13 cellular contexts compared by ENCODE assay signal in the genomic region with DNA sequence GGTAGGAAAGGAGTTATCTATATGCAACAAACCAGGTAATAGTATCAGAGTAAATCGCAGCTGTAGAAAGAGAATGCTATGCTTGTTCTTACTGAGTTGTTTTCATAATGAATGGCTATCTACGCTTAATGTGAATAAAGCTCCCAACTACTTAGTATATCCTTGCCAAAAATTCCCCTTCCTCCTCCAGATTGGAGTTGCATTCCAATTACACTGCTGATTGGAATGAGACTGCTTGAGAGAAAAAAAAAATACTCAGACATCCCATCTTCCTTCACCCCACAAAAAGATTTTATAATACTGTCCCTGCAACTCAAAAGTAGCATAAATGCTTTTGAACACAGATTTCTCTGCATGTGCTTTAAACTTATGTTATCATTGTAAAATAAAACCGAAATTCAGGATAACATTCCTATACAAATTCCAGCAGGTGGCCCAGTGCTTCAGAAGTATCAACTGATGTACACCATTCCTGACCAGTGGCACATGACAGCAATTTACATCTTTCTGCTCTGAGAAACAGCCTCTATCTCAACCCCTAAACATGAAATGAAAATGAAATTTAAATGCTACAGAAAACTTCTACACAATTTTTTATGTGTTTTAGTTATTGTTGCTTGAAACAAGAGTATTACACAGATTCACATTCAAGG. TPM values are rescaled to one million over a fixed set of nuclear protein-coding genes. Genes with fewer than 3 reads are reported as not detected.
DNase-seq lines count a peak whose midpoint lies in the region; FAIRE-seq and TF ChIP-seq lines count a peak whose summit lies in the region.
"Had no signal": no experiment of that assay in that cellular context is flagged by ENCODE, and none has a peak within 500 bp of the region (broad histone marks: within the 10 kb centered on the region; RNA-seq: fewer than 3 reads in every experiment).

No MANE protein-coding gene starts in this region.

- H3K4me3 ChIP-seq in astrocyte (ENCODE audit: insufficient read depth, low read depth, low read length), result no peak overlapping the region
- H3K4me3 ChIP-seq in smooth muscle cell, result no peak overlapping the region
- H3K4me3 ChIP-seq in lower leg skin (ENCODE audit: low read depth, poor library complexity, severe bottlenecking), result no peak overlapping the region
- H3K4me3 ChIP-seq: colonic mucosa had no signal

- peak overlapping the region; percentile 95 for H3K27ac Mint-ChIP-seq in astrocyte (ENCODE audit: unreplicated experiment)
- H3K27ac Mint-ChIP-seq: activated CD4-positive, alpha-beta T cell treated with anti-CD3 and anti-CD28 coated beads, Interleukin-2, amount 10 ng/mL, durations not matched to agents 7 days and 5 days had no signal

- TF ChIP-seq CTCF in astrocyte (IDR thresholded peaks at IDR 0.05; ENCODE audit: insufficient read depth, low read depth, low read length), result peak; percentile 7
- TF ChIP-seq CTCF in smooth muscle cell (IDR thresholded peaks at IDR 0.05; ENCODE audit: borderline replicate concordance, insufficient read depth, poor library complexity, severe bottlenecking), result no peak
- no peak for TF ChIP-seq CTCF in lower leg skin (IDR thresholded peaks at IDR 0.05)

- H3K9me3 ChIP-seq in astrocyte (ENCODE audit: insufficient read depth, low read depth, low read length) (no peaks in the 10 kb centered on the region), smooth muscle cell (replicated peaks; ENCODE audit: low read depth) (no peaks in the 10 kb centered on the region)
- H3K9me3 ChIP-seq: colonic mucosa had no signal

- H3K4me1 Mint-ChIP-seq in astrocyte (ENCODE audit: low read depth, unreplicated experiment), result peaks cover 39% of the 10 kb centered on the region

- peaks cover 2% of the 10 kb centered on the region for H3K36me3 Mint-ChIP-seq in astrocyte (ENCODE audit: low read depth, unreplicated experiment)

- TF ChIP-seq POLR2A in H54 (IDR thresholded peaks at IDR 0.05; ENCODE audit: low read depth, low read length) (no peak), lower leg skin (IDR thresholded peaks at IDR 0.05) (no peak)

- H3K79me2 ChIP-seq in astrocyte (ENCODE audit: insufficient read depth, low read length), result peaks cover 100% of the 10 kb centered on the region
- peaks cover 100% of the 10 kb centered on the region for H3K79me2 ChIP-seq in smooth muscle cell (ENCODE audit: low read depth)

- DNase-seq in H54 (ENCODE audit: insufficient read length, low spot score) (no peak), astrocyte (ENCODE audit: low read depth) (peak; percentile 89), iris pigment epithelial cell (ENCODE audit: low read depth) (peak; percentile 59), smooth muscle cell (lab: John Stamatoyannopoulos, UW; ENCODE audit: unreplicated experiment) (no peak), NCI-H2081 (lab: John Stamatoyannopoulos, UW) (no peak), lower leg skin (ENCODE audit: low spot score in 2 of 2) (no peak), retina (no peak)
- DNase-seq: activated CD4-positive, alpha-beta T cell treated with anti-CD3 and anti-CD28 coated beads, Interleukin-2, amount 10 ng/mL, durations not matched to agents 7 days and 5 days; activated effector memory CD4-positive, alpha-beta T cell treated with anti-CD3 and anti-CD28 coated beads, Interleukin-2, amount 50 U/mL, for 16 hours; colonic mucosa; KBM-7; NCI-H2029 treated with DMSO at 0.1 percent for 48 hours; NK-92 treated with Interleukin-12 subunit alpha and Interleukin-12 subunit beta, amount 100 ng/mL, for 24 hours had no signal

- H3K4me1 ChIP-seq in astrocyte (ENCODE audit: insufficient read depth, low read length) (peaks cover 49% of the 10 kb centered on the region), smooth muscle cell (ENCODE audit: low read depth) (no peaks in the 10 kb centered on the region)

- FAIRE-seq in H54 (lab: Jason Lieb, UNC) (peak; percentile 53), astrocyte (lab: Jason Lieb, UNC) (peak; percentile 39)

- peak overlapping the region; percentile 55 for H3K27ac ChIP-seq in astrocyte (ENCODE audit: low read depth, low read length)
- peak overlapping the region; percentile 42 for H3K27ac ChIP-seq in smooth muscle cell (ENCODE audit: low read depth)
- H3K27ac ChIP-seq: colonic mucosa had no signal

- H3K27me3 ChIP-seq in astrocyte (ENCODE audit: insufficient read depth, low read length) (no peaks in the 10 kb centered on the region), smooth muscle cell (ENCODE audit: low read depth) (no peaks in the 10 kb centered on the region)
- H3K27me3 ChIP-seq: colonic mucosa had no signal

- WGBS in smooth muscle cell (ENCODE audit: low lambda C conversion rate), result 75% methylated on average over 3 of the region's 3 CpGs
- 65% methylated on average over 3 of the region's 3 CpGs for WGBS in lower leg skin, 2 donors

- H3K9ac ChIP-seq in astrocyte (ENCODE audit: low read length) (peak overlapping the region; percentile 43), smooth muscle cell (ENCODE audit: low read depth) (no peak overlapping the region)

- H3K4me3 Mint-ChIP-seq in astrocyte (ENCODE audit: unreplicated experiment), result peak overlapping the region; percentile 52
- H3K4me3 Mint-ChIP-seq: activated CD4-positive, alpha-beta T cell treated with anti-CD3 and anti-CD28 coated beads, Interleukin-2, amount 10 ng/mL, durations not matched to agents 7 days and 5 days had no signal

- no peaks in the 10 kb centered on the region for H3K9me3 Mint-ChIP-seq in astrocyte (ENCODE audit: unreplicated experiment)
- H3K9me3 Mint-ChIP-seq: activated CD4-positive, alpha-beta T cell treated with anti-CD3 and anti-CD28 coated beads, Interleukin-2, amount 10 ng/mL, durations not matched to agents 7 days and 5 days had no signal

- H2AFZ ChIP-seq in astrocyte (ENCODE audit: low read depth, low read length) (no peak overlapping the region), smooth muscle cell (ENCODE audit: low read depth) (no peak overlapping the region)

- H3F3A ChIP-seq in smooth muscle cell (ENCODE audit: low read depth), result no peaks in the 10 kb centered on the region

- H3K4me2 ChIP-seq in astrocyte (ENCODE audit: low read length) (peak overlapping the region; percentile 67), smooth muscle cell (peak overlapping the region; percentile 53)

- intact Hi-C loops in lower leg skin (cut with DNase I; ENCODE audit: low total_unique reads), result no loop called here

- no peaks in the 10 kb centered on the region for H3K27me3 Mint-ChIP-seq in astrocyte (ENCODE audit: low read depth, unreplicated experiment)
- H3K27me3 Mint-ChIP-seq: activated CD4-positive, alpha-beta T cell treated with anti-CD3 and anti-CD28 coated beads, Interleukin-2, amount 10 ng/mL, durations not matched to agents 7 days and 5 days had no signal

- H4K20me1 ChIP-seq in astrocyte (ENCODE audit: insufficient read depth, low read length) (peaks cover 74% of the 10 kb centered on the region), smooth muscle cell (ENCODE audit: low read depth) (peaks cover 99% of the 10 kb centered on the region)

- H3K36me3 ChIP-seq in astrocyte (ENCODE audit: insufficient read depth, low read length) (no peaks in the 10 kb centered on the region), smooth muscle cell (ENCODE audit: low read depth) (no peaks in the 10 kb centered on the region)
- H3K36me3 ChIP-seq: colonic mucosa had no signal

RNA-seq across cellular contexts. Expression of gene SMURF2, which starts 47.0 kb away (rescaled TPM):
- 104 and 126 TPM in 2 replicates for total RNA-seq in astrocyte
- total RNA-seq in smooth muscle cell, result 91.2 and 102 TPM in 2 replicates
- polyA plus RNA-seq in smooth muscle cell, result 38.9 and 40.1 TPM in 2 replicates
- total RNA-seq in lower leg skin, result 10 to 100 TPM; 13.2 to 21.0 (median 20.5) TPM

Comparison
In these comparisons a context has a peak if more than half of its experiments do, and no peak if none do; other contexts are left out.
1. DNase-seq: peak in astrocyte (single experiment) and iris pigment epithelial cell (single experiment); none in H54 (single experiment), smooth muscle cell (single experiment), NCI-H2081 (0 of 2), lower leg skin (0 of 2) and retina (single experiment).